Comparison of ENCODE assay signal across 10 cellular contexts in the genomic region with DNA sequence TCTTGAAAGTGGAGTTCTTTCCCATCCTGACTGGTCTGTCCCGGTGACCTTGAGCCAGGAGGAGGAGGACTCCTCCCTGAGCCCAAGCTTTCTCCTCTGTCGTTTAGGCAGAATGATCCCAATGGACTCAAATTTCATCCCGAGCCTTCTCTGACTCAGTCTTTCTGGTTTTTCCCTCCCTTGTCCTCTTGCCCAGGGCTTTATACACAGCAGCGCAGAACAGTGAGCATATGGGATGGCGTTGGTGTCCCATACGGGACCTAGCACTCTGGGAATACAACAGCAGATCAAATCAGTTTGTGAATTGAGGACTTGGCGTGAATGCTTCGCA. TPM values are rescaled to one million over a fixed set of nuclear protein-coding genes. Genes with fewer than 3 reads are reported as not detected.
DNase-seq lines count a peak whose midpoint lies in the region; ATAC-seq and TF ChIP-seq lines count a peak whose summit lies in the region.
"Had no signal": no experiment of that assay in that cellular context is flagged by ENCODE, and none has a peak within 500 bp of the region (broad histone marks: within the 10 kb centered on the region; RNA-seq: fewer than 3 reads in every experiment).

No MANE protein-coding gene starts in this region.

- no peak overlapping the region for H3K4me3 ChIP-seq in neuronal stem cell (ENCODE audit: low read length in 2 of 2)

- no peak overlapping the region for H3K18ac ChIP-seq in H9 (ENCODE audit: insufficient read length, low read depth, low read length)
- H3K18ac ChIP-seq in neuronal stem cell (ENCODE audit: low read length): no peak overlapping the region

- no peaks in the 10 kb centered on the region; a peak in 3 of 7 replicates for H3K36me3 Mint-ChIP-seq in H9 (ENCODE audit: insufficient read depth in 1 of 3, low read depth in 3 of 3)

- peak overlapping the region; percentile 47 for H3K4me2 ChIP-seq in H9 (ENCODE audit: insufficient read depth, insufficient read length, low read length)
- H3K4me2 ChIP-seq in neuronal stem cell (ENCODE audit: insufficient read depth, low read length, poor library complexity, severe bottlenecking): no peak overlapping the region

- peaks cover 58% of the 10 kb centered on the region in 2 experiments for H3K4me1 Mint-ChIP-seq in H9

- H3K9me3 Mint-ChIP-seq in H9: no peaks in the 10 kb centered on the region; a peak in 1 of 5 replicates

- peaks cover 4% of the 10 kb centered on the region for H3K23me2 ChIP-seq in H9 (ENCODE audit: insufficient read length, low read depth, low read length, poor library complexity, severe bottlenecking)

- H2BK20ac ChIP-seq in H9 (ENCODE audit: low read depth, low read length, poor library complexity, severe bottlenecking): no peak overlapping the region

- peaks cover 14% of the 10 kb centered on the region for H3K4me1 ChIP-seq in H9 (ENCODE audit: insufficient read depth, low read length)
- peaks cover 18 to 23% of the 10 kb centered on the region in 2 donors for H3K4me1 ChIP-seq in neuronal stem cell (ENCODE audit: control insufficient read depth in 2 of 2, insufficient read depth in 1 of 2, low read depth in 1 of 2, low read length in 2 of 2)

- H3K79me2 ChIP-seq in H9 (ENCODE audit: insufficient read depth, low read length): no peaks in the 10 kb centered on the region

- H2AFZ ChIP-seq in H9 (ENCODE audit: low read length) (no peak overlapping the region), neuronal stem cell (ENCODE audit: low read length) (peak overlapping the region; percentile 91)

- H3K79me1 ChIP-seq in H9 (ENCODE audit: insufficient read depth, low read depth, low read length, poor library complexity, severe bottlenecking) (no peaks in the 10 kb centered on the region), neuronal stem cell (ENCODE audit: low read depth, low read length) (no peaks in the 10 kb centered on the region)

- H3K27ac Mint-ChIP-seq in H9: peak overlapping the region in 1 of 3 experiments; percentile 25; a peak in 1 of 7 replicates

- H2BK120ac ChIP-seq in H9 (ENCODE audit: low read depth, low read length, poor library complexity, severe bottlenecking) (no peak overlapping the region), neuronal stem cell (ENCODE audit: low read depth, low read length) (no peak overlapping the region)

- peaks cover 42% of the 10 kb centered on the region for H3K27me3 Mint-ChIP-seq in H9 (ENCODE audit: low read depth)

- H2BK12ac ChIP-seq in H9 (ENCODE audit: insufficient read length, low read depth, low read length) (no peak overlapping the region), neuronal stem cell (ENCODE audit: low read length) (no peak overlapping the region)

- no peak overlapping the region for H3K56ac ChIP-seq in H9 (ENCODE audit: insufficient read length, low read depth, low read length)

- no peak overlapping the region for H3K4ac ChIP-seq in H9 (ENCODE audit: low read depth, low read length)
- no peak overlapping the region for H3K4ac ChIP-seq in neuronal stem cell (ENCODE audit: low read length)

- H4K91ac ChIP-seq in H9 (ENCODE audit: insufficient read length, low read depth, low read length) (no peak overlapping the region), neuronal stem cell (ENCODE audit: low read depth, low read length, poor library complexity) (no peak overlapping the region)

- H2AK5ac ChIP-seq in H9 (ENCODE audit: insufficient read length, low read length) (no peak overlapping the region), neuronal stem cell (ENCODE audit: low read depth, low read length) (no peak overlapping the region)

- H3K27ac ChIP-seq in H9 (ENCODE audit: insufficient read length, low read depth, low read length) (no peak overlapping the region), neuronal stem cell (replicated peaks; ENCODE audit: low read length) (no peak overlapping the region)
- H3K27ac ChIP-seq: SK-N-MC had no signal

- no peaks in the 10 kb centered on the region for H3K36me3 ChIP-seq in neuronal stem cell (replicated peaks in 1 of 2; ENCODE audit: control insufficient read depth in 2 of 2, insufficient read depth in 2 of 2, low read length in 2 of 2)

- H4K20me1 ChIP-seq in H9 (ENCODE audit: control insufficient read depth, insufficient read depth, insufficient read length): no peaks in the 10 kb centered on the region

- H2BK15ac ChIP-seq in H9 (ENCODE audit: low read depth, low read length): no peak overlapping the region
- no peak overlapping the region for H2BK15ac ChIP-seq in neuronal stem cell (ENCODE audit: low read length)

- no CpG with 5 or more reads among the region's 8 CpGs for WGBS in H9 (ENCODE audit: extremely low coverage, insufficient read length, low lambda C conversion rate)
- no CpG with 5 or more reads among the region's 8 CpGs for WGBS in neuronal stem cell (ENCODE audit: extremely low coverage in 2 of 2, insufficient read length in 2 of 2, insufficient replicate concordance in 1 of 2), 2 donors

- no peak overlapping the region for H4K5ac ChIP-seq in H9 (ENCODE audit: insufficient read length, low read depth, low read length)

- peak; percentile 38 for DNase-seq in AG08396 (ENCODE audit: low spot score)
- DNase-seq in H9: no peak
- DNase-seq in dedifferentiated amniotic fluid mesenchymal stem cell (ENCODE audit: extremely low spot score): peak; percentile 70
- no peak for DNase-seq in neuronal stem cell (ENCODE audit: low spot score)
- no peak for DNase-seq in kidney tubule cell (ENCODE audit: low spot score)
- DNase-seq: MM.1S had no signal

- H3K9me3 ChIP-seq in H9 (ENCODE audit: control insufficient read depth, low read depth, low read length) (no peaks in the 10 kb centered on the region), neuronal stem cell (replicated peaks in 1 of 2; ENCODE audit: control insufficient read depth in 2 of 2, insufficient read depth in 1 of 2, low read depth in 1 of 2, low read length in 2 of 2) (no peaks in the 10 kb centered on the region)

- no peak overlapping the region for H3K23ac ChIP-seq in H9 (ENCODE audit: insufficient read length, low read depth, low read length)
- H3K23ac ChIP-seq in neuronal stem cell (ENCODE audit: low read depth, low read length, poor library complexity): no peak overlapping the region

- ATAC-seq in GM19463 (IDR thresholded peaks at IDR 0.05; ENCODE audit: unreplicated experiment): no peak
- no peak for ATAC-seq in HG02798 (IDR thresholded peaks at IDR 0.05; ENCODE audit: poor library complexity, unreplicated experiment)
- no peak for ATAC-seq in GM18502 (IDR thresholded peaks at IDR 0.05; ENCODE audit: poor library complexity, unreplicated experiment)

- H4K8ac ChIP-seq in H9 (replicated peaks; ENCODE audit: insufficient read length, low read depth, low read length) (no peak overlapping the region), neuronal stem cell (ENCODE audit: low read depth, low read length) (no peak overlapping the region)

- TF ChIP-seq CTCF in H9 (conservative IDR thresholded peaks at IDR 0.05): no peak

- H3K4me3 Mint-ChIP-seq in H9: peak overlapping the region; percentile 76 to 88

- H3K27me3 ChIP-seq in H9 (ENCODE audit: insufficient read depth, low read length): peaks cover 5% of the 10 kb centered on the region; the same call in 1 of the 2 replicates
- H3K27me3 ChIP-seq in neuronal stem cell (ENCODE audit: control insufficient read depth in 3 of 3, insufficient read depth in 3 of 3, low read depth in 1 of 3, low read length in 3 of 3): peaks cover 0 to 36% (median 12%) of the 10 kb centered on the region in 3 experiments

- no peak overlapping the region; the same call in 1 of the 2 replicates for H3K14ac ChIP-seq in H9 (ENCODE audit: insufficient read depth, low read length)
- H3K14ac ChIP-seq in neuronal stem cell (ENCODE audit: low read length): no peak overlapping the region

- H3T11ph ChIP-seq in H9 (ENCODE audit: low read length): no peak overlapping the region

- H2BK5ac ChIP-seq in H9 (ENCODE audit: insufficient read length, low read length): no peak overlapping the region
- no peak overlapping the region for H2BK5ac ChIP-seq in neuronal stem cell (ENCODE audit: low read length)

- H3K9ac ChIP-seq in H9 (ENCODE audit: extremely low read depth, insufficient read length, low read length) (no peak overlapping the region), neuronal stem cell (ENCODE audit: low read depth, low read length, poor library complexity) (no peak overlapping the region)

RNA-seq across cellular contexts. Expression of gene XYLT1, which starts 0.9 kb away (rescaled TPM):
- total RNA-seq in H9 (2021): 14.2 and 14.5 TPM in 2 replicates
- polyA plus RNA-seq in neuronal stem cell (2013, experiment 1 of 2): 6.1 TPM
- polyA plus RNA-seq in neuronal stem cell (2013, experiment 2 of 2): 6.3 TPM

Comparison
In these comparisons a context has a peak if more than half of its experiments do, and no peak if none do; other contexts are left out.
1. DNase-seq: peak in AG08396 (single experiment) and dedifferentiated amniotic fluid mesenchymal stem cell (single experiment); none in H9 (single experiment), neuronal stem cell (single experiment) and kidney tubule cell (single experiment).